Comparison of ENCODE assay signal across 8 cellular contexts in the genomic region with DNA sequence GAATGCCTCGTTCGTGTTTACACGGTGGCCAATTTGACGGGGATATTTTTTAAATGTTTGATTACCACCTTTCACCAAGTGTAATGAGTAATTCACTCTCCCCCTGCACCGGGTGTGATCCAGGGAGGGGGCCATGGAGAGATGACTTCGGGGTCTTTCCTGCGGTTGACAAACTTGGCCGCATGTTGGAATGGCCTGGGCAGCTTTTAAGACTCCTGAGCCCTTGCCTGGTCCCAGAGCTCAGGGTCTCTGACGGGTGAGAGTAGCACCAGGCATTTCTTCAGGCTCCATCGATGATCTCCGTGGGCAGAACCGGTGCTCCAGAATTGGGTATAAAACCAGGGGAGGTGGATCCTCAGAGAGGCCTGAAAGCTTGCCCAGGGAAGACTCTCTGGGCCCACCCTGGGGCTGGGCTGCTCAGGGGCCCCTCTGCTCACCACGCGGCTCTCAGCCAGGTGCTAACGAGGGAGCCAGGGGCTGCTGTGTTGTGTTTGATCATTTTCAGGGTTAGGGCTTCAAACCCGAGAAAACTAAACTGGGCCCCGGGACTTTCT. TPM values are rescaled to one million over a fixed set of nuclear protein-coding genes. Genes with fewer than 3 reads are reported as not detected.
DNase-seq lines count a peak whose midpoint lies in the region; ATAC-seq, FAIRE-seq and TF ChIP-seq lines count a peak whose summit lies in the region.

No MANE protein-coding gene starts in this region.

- H3K27me3 ChIP-seq in gastrocnemius medialis = peaks cover 0 to 2% (median 0%) of the 10 kb centered on the region in 3 donors

- no peaks in the 10 kb centered on the region for H3K9me3 ChIP-seq in gastrocnemius medialis

- peak overlapping the region; percentile 80 to 96 (median 86) for H3K27ac ChIP-seq in gastrocnemius medialis

- DNase-seq in DMS53 (lab: John Stamatoyannopoulos, UW) (peak; percentile 63), DMS53 treated with DMSO at 0.1 percent for 48 hours (lab: John Stamatoyannopoulos, UW; ENCODE audit: unreplicated experiment) (no peak), activated T-cell treated with anti-CD3 and anti-CD28 coated beads for 48 hours (ENCODE audit: low read depth) (peak; percentile 13), glutamatergic neuron (peak; percentile 27), gastrocnemius medialis (no peak), urothelium cell line (ENCODE audit: low spot score) (no peak), NOMO-1 (lab: John Stamatoyannopoulos, UW; ENCODE audit: unreplicated experiment in 2 of 2) (no peak)

- H3K27me3 Mint-ChIP-seq in glutamatergic neuron (ENCODE audit: unreplicated experiment) = peaks cover 10% of the 10 kb centered on the region

- H3K4me1 ChIP-seq in gastrocnemius medialis = peaks cover 9 to 17% of the 10 kb centered on the region in 2 donors

- peaks cover 16% of the 10 kb centered on the region for H3K36me3 Mint-ChIP-seq in glutamatergic neuron (ENCODE audit: unreplicated experiment)

- peak overlapping the region; percentile 87 for H3K27ac Mint-ChIP-seq in glutamatergic neuron (ENCODE audit: unreplicated experiment)

- H3K4me1 Mint-ChIP-seq in glutamatergic neuron (ENCODE audit: low read depth, unreplicated experiment) = peaks cover 10% of the 10 kb centered on the region

- in situ Hi-C loops in gastrocnemius medialis (cut with MboI; ENCODE audit: low sequenced_read_pairs in 4 of 4) = no loop called here

- no peak for FAIRE-seq in urothelium cell line (lab: Jason Lieb, UNC)

- peaks cover 10% of the 10 kb centered on the region for H3K9me3 Mint-ChIP-seq in glutamatergic neuron (ENCODE audit: unreplicated experiment)

- TF ChIP-seq POLR2A in gastrocnemius medialis (IDR thresholded peaks at IDR 0.05) = no peak

- peaks cover 0 to 30% of the 10 kb centered on the region in 2 donors for H3K36me3 ChIP-seq in gastrocnemius medialis

- TF ChIP-seq CTCF in glutamatergic neuron (IDR thresholded peaks at IDR 0.05; ENCODE audit: partially characterized antibody, unreplicated experiment) (no peak), gastrocnemius medialis (IDR thresholded peaks at IDR 0.05 in 4 of 5, conservative IDR thresholded peaks at IDR 0.05 in 1 of 5) (no peak)

- peak overlapping the region; percentile 68 to 87 (median 80) for H3K4me3 ChIP-seq in gastrocnemius medialis

- intact Hi-C loops in gastrocnemius medialis (cut with DNase I; ENCODE audit: low total_unique reads) = loop anchor here (5.0 kb wide), 1 partner anchor 41 kb away; a partner anchor contains a TSS

- H3K4me3 Mint-ChIP-seq in glutamatergic neuron (ENCODE audit: unreplicated experiment) = peak overlapping the region; percentile 94

- ATAC-seq in HG03175 (IDR thresholded peaks at IDR 0.05; ENCODE audit: unreplicated experiment) = peak; percentile 8
- peak; percentile 11 to 26 for ATAC-seq in gastrocnemius medialis

RNA-seq across cellular contexts. Expression of a gene that starts 0.9 kb away (rescaled TPM):
- total RNA-seq in glutamatergic neuron (ENCODE audit: unreplicated experiment) (22.9 TPM), gastrocnemius medialis (10 to 100 TPM; 16.8 to 24.1 (median 23.0) TPM)

RNA-seq across cellular contexts. Expression of a gene that starts 43.2 kb away (rescaled TPM):
- total RNA-seq in glutamatergic neuron (ENCODE audit: unreplicated experiment) = 13.2 TPM
- 1 to 10 TPM; 3.7 to 7.5 (median 4.7) TPM for total RNA-seq in gastrocnemius medialis

RNA-seq across cellular contexts. Expression of a gene that starts 49.0 kb away (rescaled TPM):
- total RNA-seq in glutamatergic neuron (ENCODE audit: unreplicated experiment) (13.9 TPM), gastrocnemius medialis (10 to 100 TPM; 12.8 to 19.9 (median 15.0) TPM)

Comparison
In these comparisons a context has a peak if more than half of its experiments do, and no peak if none do; other contexts are left out.
1. DNase-seq: peak in DMS53 (single experiment), activated T-cell treated with anti-CD3 and anti-CD28 coated beads for 48 hours (single experiment) and glutamatergic neuron (single experiment); none in DMS53 treated with DMSO at 0.1 percent for 48 hours (single experiment), gastrocnemius medialis (0 of 2), urothelium cell line (single experiment) and NOMO-1 (0 of 2).